ENCODE assay signal across 20 cellular contexts in genomic region chr14:58783801-58784511, GRCh38.
"Had no signal": no experiment of that assay in that cellular context is flagged by ENCODE, and none has a peak within 500 bp of the region (broad histone marks: within the 10 kb centered on the region; RNA-seq: fewer than 3 reads in every experiment).

No MANE protein-coding gene starts in this region.

- H3K4me3 ChIP-seq: thyroid gland had no signal

- H3K9me3 ChIP-seq: thyroid gland had no signal

- H2AFZ ChIP-seq: parathyroid adenoma had no signal

- ATAC-seq: activated CD8-positive, alpha-beta memory T cell treated with anti-CD3 and anti-CD28 coated beads, Interleukin-2, amount 10 ng/mL, durations not matched to agents 7 days and 5 days; activated CD8-positive, alpha-beta T cell treated with anti-CD3 and anti-CD28 coated beads for 36 hours; esophagus mucosa; foreskin keratinocyte; left colon; right cardiac atrium had no signal

- H3K9ac ChIP-seq: parathyroid adenoma had no signal

- H3K27ac ChIP-seq: brain microvascular endothelial cell, foreskin keratinocyte, parathyroid adenoma, thyroid gland, WERI-Rb-1 had no signal

- DNase-seq: activated CD4-positive, alpha-beta T cell treated with anti-CD3 and anti-CD28 coated beads, Interleukin-2, amount 10 ng/mL, durations not matched to agents 7 days and 5 days; activated CD4-positive, CD25-positive, alpha-beta regulatory T cell treated with anti-CD3 and anti-CD28 coated beads, Interleukin-2, amount 50 U/mL, for 72 hours; activated CD8-positive, alpha-beta memory T cell treated with anti-CD3 and anti-CD28 coated beads, Interleukin-2, amount 10 ng/mL, durations not matched to agents 7 days and 5 days; activated CD8-positive, alpha-beta T cell treated with anti-CD3 and anti-CD28 coated beads for 36 hours; activated gamma-delta T cell treated with Interleukin-2 at 50 U/mL for 16 hours; activated T-cell treated with anti-CD3 and anti-CD28 coated beads for 4 hours; anterior cingulate cortex; brain microvascular endothelial cell; central memory CD4-positive, alpha-beta T cell; effector memory CD4-positive, alpha-beta T cell; foreskin keratinocyte; left colon; mesenchymal stem cell; right cardiac atrium; stimulated activated CD4-positive, alpha-beta T cell treated with anti-CD3 and anti-CD28 coated beads, Interleukin-4, amount 100 ng/mL, for 24 hours; stimulated activated naive CD4-positive, alpha-beta T cell treated with Interleukin-2 at 50 U/mL for 16 hours; thyroid gland; WERI-Rb-1 had no signal

- H3K27me3 ChIP-seq: brain microvascular endothelial cell, thyroid gland had no signal

- H3K36me3 ChIP-seq: brain microvascular endothelial cell, thyroid gland, WERI-Rb-1 had no signal

- H3K79me2 ChIP-seq: parathyroid adenoma had no signal

- H3K4me1 ChIP-seq: foreskin keratinocyte had no signal
